29 cellular contexts compared by ENCODE assay signal in genomic region chr4:119230288-119230687, GRCh38. TPM values are rescaled to one million over a fixed set of nuclear protein-coding genes. Genes with fewer than 3 reads are reported as not detected.
DNase-seq lines count a peak whose midpoint lies in the region; ATAC-seq, FAIRE-seq and TF ChIP-seq lines count a peak whose summit lies in the region.
"Had no signal": no experiment of that assay in that cellular context is flagged by ENCODE, and none has a peak within 500 bp of the region (broad histone marks: within the 10 kb centered on the region; RNA-seq: fewer than 3 reads in every experiment).

No MANE protein-coding gene starts in this region.

- no peak for TF ChIP-seq RAD21 in HepG2 (CRISPR knock-in tag; IDR thresholded peaks at IDR 0.05)

- no TSS peak for BruUV-seq in HepG2 (replicated peaks; lab: Mats Ljungman, UMichigan)

- H3K36me3 ChIP-seq in right lobe of liver (no peaks in the 10 kb centered on the region), HepG2 (replicated peaks in 1 of 2; ENCODE audit: control insufficient read depth in 1 of 2, insufficient read depth in 2 of 2, low read length in 2 of 2) (peaks cover 2 to 3% of the 10 kb centered on the region in 2 experiments; a peak in 2 of 5 replicates), gastrocnemius medialis (peaks cover 0 to 30% of the 10 kb centered on the region in 2 donors)

- H3K9me3 ChIP-seq in right lobe of liver (no peaks in the 10 kb centered on the region), HepG2 (ENCODE audit: low read length) (no peaks in the 10 kb centered on the region), gastrocnemius medialis (no peaks in the 10 kb centered on the region)

- DNase-seq in DMS53 (lab: John Stamatoyannopoulos, UW) (peak; percentile 5), DMS53 treated with DMSO at 0.1 percent for 48 hours (lab: John Stamatoyannopoulos, UW; ENCODE audit: unreplicated experiment) (no peak), right lobe of liver (no peak), HepG2 (ENCODE audit: low spot score) (no peak), left lobe of liver (ENCODE audit: low spot score) (no peak), gastrocnemius medialis (no peak)
- no peak for DNase-seq in activated CD4-positive, CD25-positive, alpha-beta regulatory T cell treated with anti-CD3 and anti-CD28 coated beads, Interleukin-2, amount 50 U/mL, for 72 hours
- DNase-seq: DMS79; EL; GF-D8; HCEC 1CT; KBM-7; MV-4-11; NCI-H1105; NCI-H1436 treated with DMSO at 0.1 percent for 48 hours; NCI-H1930; NCI-H2107; NCI-H446; NCI-H524 treated with DMSO at 0.1 percent for 48 hours; NCI-H774; NK-92 treated with Interleukin-12 subunit alpha and Interleukin-12 subunit beta, amount 100 ng/mL, for 24 hours; PC-3 had no signal

- no peaks in the 10 kb centered on the region for H3K79me2 ChIP-seq in HepG2 (ENCODE audit: insufficient read depth, low read length)

- H3K4me2 ChIP-seq in HepG2 (ENCODE audit: low read depth, low read length), result no peak overlapping the region

- H3K4me3 ChIP-seq in right lobe of liver (no peak overlapping the region), HepG2 (replicated peaks in 1 of 3; ENCODE audit: insufficient read depth in 1 of 3, low read depth in 2 of 3, low read length in 3 of 3) (no peak overlapping the region), gastrocnemius medialis (no peak overlapping the region)

- H4K20me1 ChIP-seq in HepG2 (ENCODE audit: insufficient read depth, low read length), result no peaks in the 10 kb centered on the region

- H3K9ac ChIP-seq in HepG2 (ENCODE audit: insufficient read depth, low read depth, low read length), result no peak overlapping the region

- no peak for FAIRE-seq in HepG2 (lab: Jason Lieb, UNC)
- FAIRE-seq: D721Med, GM12891, H1 had no signal

- H3K27me3 ChIP-seq in right lobe of liver (no peaks in the 10 kb centered on the region), HepG2 (ENCODE audit: control insufficient read depth in 1 of 2, insufficient read depth in 2 of 2, low read length in 2 of 2) (no peaks in the 10 kb centered on the region), gastrocnemius medialis (no peaks in the 10 kb centered on the region)

- CTCF ChIA-PET in HepG2 (lab: Yijun Ruan, JAX; ENCODE audit: low intra/inter-chr PET ratio, low total read pairs), result no interaction called here

- intact Hi-C loops in right lobe of liver (cut with DNase I) (no loop called here), HepG2 (cut with micrococcal nuclease; ENCODE audit: unreplicated experiment) (no loop called here), gastrocnemius medialis (cut with DNase I; ENCODE audit: low total_unique reads) (no loop called here)

- H2AFZ ChIP-seq in HepG2 (ENCODE audit: low read length), result no peak overlapping the region

- TF ChIP-seq CTCF in right lobe of liver (IDR thresholded peaks at IDR 0.05), result no peak
- no peak for TF ChIP-seq CTCF in HepG2 (CRISPR knock-in tag; IDR thresholded peaks at IDR 0.05)
- no peak for TF ChIP-seq CTCF in gastrocnemius medialis (IDR thresholded peaks at IDR 0.05 in 4 of 5, conservative IDR thresholded peaks at IDR 0.05 in 1 of 5)

- TF ChIP-seq EP300 in HepG2 (IDR thresholded peaks at IDR 0.05; ENCODE audit: low read depth in 2 of 2, low read length in 2 of 2), result no peak
- TF ChIP-seq EP300 in HepG2 (CRISPR knock-in tag; IDR thresholded peaks at IDR 0.05; ENCODE audit: borderline replicate concordance), result no peak

- no peak overlapping the region for H3K27ac ChIP-seq in right lobe of liver
- H3K27ac ChIP-seq in HepG2 (ENCODE audit: extremely low read length, insufficient read depth, low read length), result no peak overlapping the region
- peak overlapping the region in 3 of 4 donors; percentile 1 to 29 (median 24) for H3K27ac ChIP-seq in gastrocnemius medialis
- H3K27ac ChIP-seq: 22Rv1, C4-2B, HL-60 had no signal

- TF ChIP-seq POLR2A in right lobe of liver (IDR thresholded peaks at IDR 0.05) (no peak), HepG2 (IDR thresholded peaks at IDR 0.05; ENCODE audit: insufficient read depth in 1 of 2, low read depth in 2 of 2, low read length in 2 of 2) (no peak), gastrocnemius medialis (IDR thresholded peaks at IDR 0.05) (no peak)

- H3K4me1 ChIP-seq in right lobe of liver (no peaks in the 10 kb centered on the region), HepG2 (ENCODE audit: insufficient read depth, low read length) (no peaks in the 10 kb centered on the region), gastrocnemius medialis (peaks cover 29 to 39% of the 10 kb centered on the region in 2 donors)

- POLR2A ChIA-PET in HepG2 (lab: Yijun Ruan, JAX), result no interaction called here

- ATAC-seq in right lobe of liver (peak in 3 of 4 donors; percentile 56 to 69 (median 66)), HepG2 (no peak), left lobe of liver (peak; percentile 48), gastrocnemius medialis (peak in 1 of 2 donors; percentile 11), GM19328 (IDR thresholded peaks at IDR 0.05; ENCODE audit: unreplicated experiment) (no peak)
- ATAC-seq: PC-3 had no signal

- in situ Hi-C loops in HepG2 (cut with HindIII; ENCODE audit: extremely low pct_ligation_motif_present, low pct_unique_long_range_greater_than_20kb), result no loop called here
- in situ Hi-C loops in gastrocnemius medialis (cut with MboI; ENCODE audit: low sequenced_read_pairs in 4 of 4), result no loop called here

- 42% methylated on average over 1 of the region's 1 CpG for WGBS in right lobe of liver (ENCODE audit: insufficient coverage, low coverage, low lambda C conversion rate, missing lambda C conversion rate)
- 100% methylated on average over 1 of the region's 1 CpG for WGBS in HepG2 (ENCODE audit: low lambda C conversion rate)

TF ChIP-seq in HepG2, 621 proteins besides CTCF, POLR2A, EP300 and RAD21 (continues in another document):
- no peak for TF ChIP-seq LBX2 (CRISPR knock-in tag; IDR thresholded peaks at IDR 0.05; ENCODE audit: borderline replicate concordance)
- TF ChIP-seq KMT2B (CRISPR knock-in tag; IDR thresholded peaks at IDR 0.05), result no peak
- TF ChIP-seq TFDP1 (CRISPR knock-in tag; IDR thresholded peaks at IDR 0.05; ENCODE audit: borderline replicate concordance), result no peak
- TF ChIP-seq MXD3 (CRISPR knock-in tag; IDR thresholded peaks at IDR 0.05), result no peak
- no peak for TF ChIP-seq CSRNP2 (CRISPR knock-in tag; conservative IDR thresholded peaks at IDR 0.05; ENCODE audit: low read depth)

RNA-seq across cellular contexts. Expression of gene USP53, which starts 17.8 kb away (rescaled TPM):
- total RNA-seq in right lobe of liver (10 to 100 TPM in 2 of 6 experiments, 1 to 10 TPM in 4; 6.4 to 12.5 (median 8.9) TPM), HepG2 (2016; rRNA removed; fragmentation: Illumina TruSeq; extraction: Trizol) (8.1 and 11.0 TPM in 2 replicates), left lobe of liver (5.6 TPM), gastrocnemius medialis (100 to 1,000 TPM in 1 of 4 donors, 10 to 100 TPM in 3; 56.9 to 190 (median 98.5) TPM)
- total RNA-seq in HepG2 (2016; cell fraction: cytosol; rRNA removed; fragmentation: Illumina TruSeq; extraction: Trizol; ENCODE audit: low read depth), result 5.4 TPM in 2 replicates
- total RNA-seq in HepG2 (2016; cell fraction: insoluble cytoplasmic fraction; rRNA removed; fragmentation: Illumina TruSeq; extraction: Trizol), result 8.5 and 11.3 TPM in 2 replicates
- 5.1 and 6.2 TPM in 2 replicates for total RNA-seq in HepG2 (2016; cell fraction: membrane; rRNA removed; fragmentation: Illumina TruSeq; extraction: Trizol)
- total RNA-seq in HepG2 (2016; cell fraction: nucleus; rRNA removed; fragmentation: Illumina TruSeq; extraction: Trizol), result 15.7 and 16.5 TPM in 2 replicates
- polyA plus RNA-seq in HepG2 (2011; rRNA removed), result 5.0 and 5.3 TPM in 2 replicates
- polyA plus RNA-seq in HepG2 (2011; cell fraction: cytosol; rRNA removed), result 1.6 and 3.2 TPM in 2 replicates
- polyA plus RNA-seq in HepG2 (2011; cell fraction: nucleus; rRNA removed), result 5.7 and 7.2 TPM in 2 replicates
- 7.1 and 8.2 TPM in 2 replicates for polyA plus RNA-seq in HepG2 (2012)
- 0.27 and 0.62 TPM in 2 replicates for polyA plus RNA-seq in HepG2 (2016; cell fraction: cytosol; fragmentation: Illumina TruSeq; extraction: Trizol; ENCODE audit: low read depth)
- polyA plus RNA-seq in HepG2 (2016; cell fraction: insoluble cytoplasmic fraction; fragmentation: Illumina TruSeq; extraction: Trizol; ENCODE audit: low read depth), result 6.9 and 7.3 TPM in 2 replicates
- polyA plus RNA-seq in HepG2 (2016; cell fraction: membrane; fragmentation: Illumina TruSeq; extraction: Trizol; ENCODE audit: low read depth), result 0.99 and 1.7 TPM in 2 replicates
- 14.4 and 17.1 TPM in 2 replicates for polyA plus RNA-seq in HepG2 (2016; cell fraction: nucleus; fragmentation: Illumina TruSeq; extraction: Trizol; ENCODE audit: insufficient read depth, low read depth)
- 5.6 and 6.6 TPM in 2 replicates for polyA minus RNA-seq in HepG2 (2011; rRNA and poly(A)+ RNA removed; ENCODE audit: low replicate concordance)
- polyA minus RNA-seq in HepG2 (2011; cell fraction: cytosol; rRNA and poly(A)+ RNA removed), result 11.4 and 12.8 TPM in 2 replicates
- polyA minus RNA-seq in HepG2 (2011; cell fraction: nucleus; rRNA and poly(A)+ RNA removed), result 35.3 and 39.8 TPM in 2 replicates

Comparison
In these comparisons a context has a peak if more than half of its experiments do, and no peak if none do; other contexts are left out.
1. ATAC-seq: peak in right lobe of liver (3 of 4) and left lobe of liver (single experiment); none in HepG2 (single experiment) and GM19328 (single experiment).
2. H3K27ac ChIP-seq: peak in gastrocnemius medialis (3 of 4); none in right lobe of liver (0 of 3) and HepG2 (single experiment).